ENCODE assay signal across 9 cellular contexts in the genomic region with DNA sequence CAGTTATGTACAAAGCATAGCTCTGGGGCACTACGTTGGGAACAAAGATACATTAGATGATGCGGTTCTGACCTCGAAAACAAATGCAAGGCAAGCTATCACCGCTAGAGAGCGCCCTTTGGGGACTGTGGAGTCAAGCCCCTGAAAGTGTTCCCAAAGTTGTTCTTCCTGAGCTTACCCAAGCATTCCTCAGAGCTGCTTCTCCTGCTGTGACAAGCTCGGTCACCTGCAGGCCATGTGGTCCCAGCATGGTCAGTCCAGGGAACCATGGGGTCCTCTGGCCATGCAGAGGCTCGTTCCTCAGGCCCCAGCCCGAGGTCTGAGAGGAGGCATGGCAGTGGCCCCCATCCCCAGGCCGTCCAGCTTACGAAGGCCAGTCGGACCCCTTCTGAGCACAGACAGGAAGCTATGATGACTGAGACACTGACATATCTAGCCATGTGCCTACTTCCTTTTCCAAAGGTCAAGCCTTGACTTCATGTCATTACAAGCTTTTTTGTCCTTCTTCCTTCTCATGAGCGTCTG.
DNase-seq lines count a peak whose midpoint lies in the region; ATAC-seq and TF ChIP-seq lines count a peak whose summit lies in the region.
"Had no signal": no experiment of that assay in that cellular context is flagged by ENCODE, and none has a peak within 500 bp of the region (broad histone marks: within the 10 kb centered on the region; RNA-seq: fewer than 3 reads in every experiment).

No MANE protein-coding gene starts in this region.

- no peak overlapping the region for H3K4me3 ChIP-seq in fibroblast of lung (replicated peaks in 1 of 4; ENCODE audit: control extremely low read depth in 1 of 4, insufficient read depth in 1 of 4, low read depth in 3 of 4, low read length in 4 of 4)

- no peak overlapping the region for H3K9ac ChIP-seq in fibroblast of lung (ENCODE audit: insufficient read depth, low read length)

- peaks cover 6% of the 10 kb centered on the region for H3K36me3 ChIP-seq in fibroblast of lung (ENCODE audit: control insufficient read depth, insufficient read depth, low read length)

- peaks cover 11% of the 10 kb centered on the region for H3K79me2 ChIP-seq in fibroblast of lung (ENCODE audit: control insufficient read depth, insufficient read depth, low read length)

- H3K27me3 ChIP-seq in fibroblast of lung (ENCODE audit: control insufficient read depth, insufficient read depth, low read length) = no peaks in the 10 kb centered on the region

- H3K4me2 ChIP-seq in fibroblast of lung (ENCODE audit: extremely low read depth, insufficient read depth, low read length) = no peak overlapping the region

- DNase-seq in NCI-H748 (lab: John Stamatoyannopoulos, UW; ENCODE audit: unreplicated experiment) = peak; percentile 11
- DNase-seq in NCI-H748 treated with DMSO at 0.1 percent for 48 hours (lab: John Stamatoyannopoulos, UW) = no peak
- peak; percentile 59 to 71 for DNase-seq in activated CD4-positive, alpha-beta T cell treated with anti-CD3 and anti-CD28 coated beads, Interleukin-2, amount 50 U/mL, for 48 hours
- DNase-seq in fibroblast of lung (ENCODE audit: low read depth in 2 of 2) = peak in 1 of 2 donors; percentile 28
- peak; percentile 19 for DNase-seq in stimulated activated CD8-positive, alpha-beta memory T cell treated with anti-CD3 and anti-CD28 coated beads, Interleukin-15, amount 100 ng/mL, for 1 hour (ENCODE audit: low read depth)

- peak; percentile 20 to 43 for TF ChIP-seq CTCF in fibroblast of lung (conservative IDR thresholded peaks at IDR 0.05 in 1 of 2, IDR thresholded peaks at IDR 0.05 in 1 of 2; ENCODE audit: low read depth in 1 of 2, low read length in 2 of 2)

- peaks cover 30% of the 10 kb centered on the region for H3K4me1 ChIP-seq in fibroblast of lung (ENCODE audit: control insufficient read depth, extremely low read depth, insufficient read depth, low read length)

- ATAC-seq in GM18870 (IDR thresholded peaks at IDR 0.05; ENCODE audit: unreplicated experiment) (no peak), HG02798 (IDR thresholded peaks at IDR 0.05; ENCODE audit: poor library complexity, unreplicated experiment) (no peak), GM19395 (IDR thresholded peaks at IDR 0.05; ENCODE audit: unreplicated experiment) (no peak)

- H4K20me1 ChIP-seq in fibroblast of lung (ENCODE audit: control insufficient read depth, extremely low read depth, insufficient read depth, low read length) = no peaks in the 10 kb centered on the region

- H3K9me3 ChIP-seq in fibroblast of lung (ENCODE audit: control insufficient read depth, insufficient read depth, low read depth, low read length) = no peaks in the 10 kb centered on the region

- H3K27ac ChIP-seq in fibroblast of lung (ENCODE audit: insufficient read depth, low read length) = peak overlapping the region; percentile 97
- H3K27ac ChIP-seq: VCaP had no signal

- no peak overlapping the region for H2AFZ ChIP-seq in fibroblast of lung (ENCODE audit: low read length)
